ENCODE assay signal across 13 cellular contexts in the genomic region with DNA sequence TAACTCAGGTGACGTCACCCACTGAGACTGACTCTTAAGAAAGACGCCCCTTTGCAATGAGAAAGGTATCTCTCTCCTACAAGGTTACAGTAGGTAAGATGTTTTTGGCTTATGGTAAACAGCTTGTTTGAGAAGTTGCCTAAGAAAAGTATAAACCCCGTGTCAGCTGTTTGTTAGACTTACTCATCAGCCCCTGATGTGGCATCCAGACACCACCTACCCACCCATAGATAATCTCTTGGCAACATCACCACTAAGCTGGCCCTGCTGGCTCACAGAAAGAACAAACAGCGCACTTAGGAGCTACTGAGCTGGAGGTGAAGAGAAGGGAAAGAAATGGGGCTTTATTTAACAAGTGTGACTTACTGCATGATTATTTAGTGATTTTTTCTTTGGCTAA.
DNase-seq lines count a peak whose midpoint lies in the region; ATAC-seq and TF ChIP-seq lines count a peak whose summit lies in the region.
"Had no signal": no experiment of that assay in that cellular context is flagged by ENCODE, and none has a peak within 500 bp of the region (broad histone marks: within the 10 kb centered on the region; RNA-seq: fewer than 3 reads in every experiment).

No MANE protein-coding gene starts in this region.

- H3K27me3 Mint-ChIP-seq in activated T-helper 17 cell treated with anti-CD3 and anti-CD28 coated beads, Interleukin-2, amount 50 U/mL, for 72 hours, result no peaks in the 10 kb centered on the region
- H3K27me3 Mint-ChIP-seq in T-helper 17 cell, result no peaks in the 10 kb centered on the region
- H3K27me3 Mint-ChIP-seq: activated CD8-positive, alpha-beta T cell treated with anti-CD3 and anti-CD28 coated beads for 36 hours had no signal

- no peak overlapping the region for H3K4me3 Mint-ChIP-seq in activated T-helper 17 cell treated with anti-CD3 and anti-CD28 coated beads, Interleukin-2, amount 50 U/mL, for 72 hours
- no peak overlapping the region for H3K4me3 Mint-ChIP-seq in T-helper 17 cell
- H3K4me3 Mint-ChIP-seq: activated CD8-positive, alpha-beta T cell treated with anti-CD3 and anti-CD28 coated beads for 36 hours; nephron had no signal

- DNase-seq in NCI-H82 (lab: John Stamatoyannopoulos, UW) (peak; percentile 46), NCI-H82 treated with DMSO at 0.1 percent for 48 hours (lab: John Stamatoyannopoulos, UW; ENCODE audit: unreplicated experiment) (no peak), right atrium auricular region (ENCODE audit: low spot score) (no peak), T-helper 17 cell (no peak)
- no peak for DNase-seq in stimulated activated CD4-positive, alpha-beta T cell treated with anti-CD3 and anti-CD28 coated beads, Interleukin-12 subunit alpha, Interleukin-12 subunit beta, amount 100 ng/mL, for 4 hours
- DNase-seq: activated CD8-positive, alpha-beta T cell treated with anti-CD3 and anti-CD28 coated beads for 36 hours; transverse colon had no signal

- H3K27ac ChIP-seq in right atrium auricular region, result peak overlapping the region; percentile 17 to 18
- H3K27ac ChIP-seq: 22Rv1, KMS-11, transverse colon had no signal

- H3K36me3 ChIP-seq in right atrium auricular region (no peaks in the 10 kb centered on the region), skeletal muscle satellite cell (ENCODE audit: insufficient read depth, low read length) (no peaks in the 10 kb centered on the region)
- H3K36me3 ChIP-seq: transverse colon had no signal

- H3K4me2 ChIP-seq in skeletal muscle satellite cell (ENCODE audit: low read length), result peak overlapping the region; percentile 37
- H3K4me2 ChIP-seq: KMS-11 had no signal

- H3K4me3 ChIP-seq in right atrium auricular region, result no peak overlapping the region
- no peak overlapping the region for H3K4me3 ChIP-seq in skeletal muscle satellite cell (ENCODE audit: low read length)
- H3K4me3 ChIP-seq: transverse colon had no signal

- no peaks in the 10 kb centered on the region for H3K9me3 ChIP-seq in right atrium auricular region
- no peaks in the 10 kb centered on the region for H3K9me3 ChIP-seq in skeletal muscle satellite cell (replicated peaks; ENCODE audit: low read length)
- no peaks in the 10 kb centered on the region for H3K9me3 ChIP-seq in T-helper 17 cell (ENCODE audit: control insufficient read depth, low read length, poor library complexity, severe bottlenecking)
- H3K9me3 ChIP-seq: transverse colon had no signal

- H3K36me3 Mint-ChIP-seq in activated T-helper 17 cell treated with anti-CD3 and anti-CD28 coated beads, Interleukin-2, amount 50 U/mL, for 72 hours (ENCODE audit: low read depth), result peaks cover 9% of the 10 kb centered on the region
- H3K36me3 Mint-ChIP-seq in T-helper 17 cell (ENCODE audit: low read depth), result no peaks in the 10 kb centered on the region

- H3K9me3 Mint-ChIP-seq in activated T-helper 17 cell treated with anti-CD3 and anti-CD28 coated beads, Interleukin-2, amount 50 U/mL, for 72 hours, result no peaks in the 10 kb centered on the region
- H3K9me3 Mint-ChIP-seq: activated CD8-positive, alpha-beta T cell treated with anti-CD3 and anti-CD28 coated beads for 36 hours; nephron had no signal

- ATAC-seq in activated T-helper 17 cell treated with anti-CD3 and anti-CD28 coated beads, Interleukin-2, amount 50 U/mL, for 72 hours (replicated peaks), result peak; percentile 78
- no peak for ATAC-seq in HG03025 (IDR thresholded peaks at IDR 0.05; ENCODE audit: low FRiP score, unreplicated experiment)
- ATAC-seq in T-helper 17 cell, result no peak
- ATAC-seq: activated CD8-positive, alpha-beta T cell treated with anti-CD3 and anti-CD28 coated beads for 36 hours had no signal

- H3K9ac ChIP-seq in skeletal muscle satellite cell (ENCODE audit: low read depth, low read length), result peak overlapping the region; percentile 44
- H3K9ac ChIP-seq: KMS-11 had no signal

- H3K27ac Mint-ChIP-seq in activated T-helper 17 cell treated with anti-CD3 and anti-CD28 coated beads, Interleukin-2, amount 50 U/mL, for 72 hours, result peak overlapping the region; percentile 33
- H3K27ac Mint-ChIP-seq in T-helper 17 cell, result no peak overlapping the region
- H3K27ac Mint-ChIP-seq: activated CD8-positive, alpha-beta T cell treated with anti-CD3 and anti-CD28 coated beads for 36 hours; nephron had no signal

- peaks cover 13% of the 10 kb centered on the region for H3K4me1 Mint-ChIP-seq in activated T-helper 17 cell treated with anti-CD3 and anti-CD28 coated beads, Interleukin-2, amount 50 U/mL, for 72 hours
- peaks cover 13% of the 10 kb centered on the region for H3K4me1 Mint-ChIP-seq in T-helper 17 cell
- H3K4me1 Mint-ChIP-seq: nephron had no signal

- H3K4me1 ChIP-seq in right atrium auricular region (peaks cover 0 to 28% of the 10 kb centered on the region in 2 donors), skeletal muscle satellite cell (ENCODE audit: control insufficient read depth, insufficient read depth, low read length) (peaks cover 48% of the 10 kb centered on the region)

- H3K27me3 ChIP-seq in right atrium auricular region, result no peaks in the 10 kb centered on the region
- H3K27me3 ChIP-seq in skeletal muscle satellite cell (ENCODE audit: control insufficient read depth, insufficient read depth, low read length), result no peaks in the 10 kb centered on the region
- H3K27me3 ChIP-seq: transverse colon had no signal

- no peak for TF ChIP-seq CTCF in right atrium auricular region (IDR thresholded peaks at IDR 0.05)
